Comparison of ENCODE assay signal across 1 cellular context in the genomic region with DNA sequence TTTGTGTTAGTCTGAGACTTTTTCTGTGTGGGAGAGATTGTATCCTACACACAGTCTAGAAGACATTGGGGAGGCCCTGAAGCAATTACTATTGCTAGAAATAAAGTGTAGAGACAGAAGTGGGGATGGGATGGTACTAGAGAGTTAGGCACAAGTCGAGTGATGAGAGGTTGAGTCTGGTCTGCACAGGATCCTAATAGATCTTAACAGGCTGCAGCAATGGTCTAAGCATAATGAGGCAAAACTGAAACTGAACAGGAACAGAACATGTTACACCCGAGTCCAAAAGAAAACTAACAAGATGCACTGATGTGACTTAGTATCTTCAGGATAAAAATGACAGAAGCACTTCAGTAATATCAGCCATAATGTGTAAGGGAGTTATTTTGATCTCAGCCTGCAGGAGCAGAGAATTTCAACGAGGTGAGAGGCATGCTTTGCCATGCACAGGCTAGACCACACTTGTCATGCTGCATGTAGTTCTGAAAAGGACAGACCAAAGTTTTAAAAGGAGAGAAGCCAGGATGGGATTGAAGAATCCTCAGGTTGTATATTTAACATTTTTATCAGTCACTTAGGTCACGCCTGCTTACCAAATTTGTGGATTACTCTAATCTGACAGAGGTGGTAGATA.
TF ChIP-seq lines count a peak whose summit lies in the region.

No MANE protein-coding gene starts in this region.

TF ChIP-seq in SK-N-SH, 30 proteins besides CTCF, POLR2A, EP300 and RAD21:
- TF ChIP-seq REST (IDR thresholded peaks at IDR 0.05; ENCODE audit: low read depth, low read length) = no peak
- TF ChIP-seq, protein P1, sequence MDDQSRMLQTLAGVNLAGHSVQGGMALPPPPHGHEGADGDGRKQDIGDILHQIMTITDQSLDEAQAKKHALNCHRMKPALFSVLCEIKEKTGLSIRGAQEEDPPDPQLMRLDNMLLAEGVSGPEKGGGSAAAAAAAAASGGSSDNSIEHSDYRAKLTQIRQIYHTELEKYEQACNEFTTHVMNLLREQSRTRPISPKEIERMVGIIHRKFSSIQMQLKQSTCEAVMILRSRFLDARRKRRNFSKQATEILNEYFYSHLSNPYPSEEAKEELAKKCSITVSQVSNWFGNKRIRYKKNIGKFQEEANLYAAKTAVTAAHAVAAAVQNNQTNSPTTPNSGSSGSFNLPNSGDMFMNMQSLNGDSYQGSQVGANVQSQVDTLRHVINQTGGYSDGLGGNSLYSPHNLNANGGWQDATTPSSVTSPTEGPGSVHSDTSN (IDR thresholded peaks at IDR 0.05) = no peak
- TF ChIP-seq FOSL2 (IDR thresholded peaks at IDR 0.05; ENCODE audit: borderline replicate concordance, low read depth) = no peak
- no peak for TF ChIP-seq JUND (IDR thresholded peaks at IDR 0.05)
- TF ChIP-seq, protein P2, sequence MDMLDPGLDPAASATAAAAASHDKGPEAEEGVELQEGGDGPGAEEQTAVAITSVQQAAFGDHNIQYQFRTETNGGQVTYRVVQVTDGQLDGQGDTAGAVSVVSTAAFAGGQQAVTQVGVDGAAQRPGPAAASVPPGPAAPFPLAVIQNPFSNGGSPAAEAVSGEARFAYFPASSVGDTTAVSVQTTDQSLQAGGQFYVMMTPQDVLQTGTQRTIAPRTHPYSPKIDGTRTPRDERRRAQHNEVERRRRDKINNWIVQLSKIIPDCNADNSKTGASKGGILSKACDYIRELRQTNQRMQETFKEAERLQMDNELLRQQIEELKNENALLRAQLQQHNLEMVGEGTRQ (IDR thresholded peaks at IDR 0.05; ENCODE audit: borderline replicate concordance, low read depth, low read length) = no peak
- TF ChIP-seq ZBTB33 (IDR thresholded peaks at IDR 0.05; ENCODE audit: borderline replicate concordance, low read depth) = no peak
- TF ChIP-seq RXRA (IDR thresholded peaks at IDR 0.05; ENCODE audit: borderline replicate concordance, low read depth) = no peak
- no peak for TF ChIP-seq EZH2phosphoT487 (IDR thresholded peaks at IDR 0.05; ENCODE audit: borderline replicate concordance, low read depth)
- no peak for TF ChIP-seq MXI1 (IDR thresholded peaks at IDR 0.05; ENCODE audit: low read depth, low read length)
- TF ChIP-seq IRF3 (IDR thresholded peaks at IDR 0.05; ENCODE audit: low read depth, low read length) = no peak
- TF ChIP-seq TEAD4 (IDR thresholded peaks at IDR 0.05; ENCODE audit: borderline replicate concordance, insufficient read depth) = no peak
- TF ChIP-seq TCF12 (IDR thresholded peaks at IDR 0.05) = no peak
- TF ChIP-seq NFIC (IDR thresholded peaks at IDR 0.05; ENCODE audit: borderline replicate concordance) = no peak
- TF ChIP-seq SIN3A (IDR thresholded peaks at IDR 0.05; ENCODE audit: borderline replicate concordance, low read depth, low read length) = no peak
